In the genomic region with DNA sequence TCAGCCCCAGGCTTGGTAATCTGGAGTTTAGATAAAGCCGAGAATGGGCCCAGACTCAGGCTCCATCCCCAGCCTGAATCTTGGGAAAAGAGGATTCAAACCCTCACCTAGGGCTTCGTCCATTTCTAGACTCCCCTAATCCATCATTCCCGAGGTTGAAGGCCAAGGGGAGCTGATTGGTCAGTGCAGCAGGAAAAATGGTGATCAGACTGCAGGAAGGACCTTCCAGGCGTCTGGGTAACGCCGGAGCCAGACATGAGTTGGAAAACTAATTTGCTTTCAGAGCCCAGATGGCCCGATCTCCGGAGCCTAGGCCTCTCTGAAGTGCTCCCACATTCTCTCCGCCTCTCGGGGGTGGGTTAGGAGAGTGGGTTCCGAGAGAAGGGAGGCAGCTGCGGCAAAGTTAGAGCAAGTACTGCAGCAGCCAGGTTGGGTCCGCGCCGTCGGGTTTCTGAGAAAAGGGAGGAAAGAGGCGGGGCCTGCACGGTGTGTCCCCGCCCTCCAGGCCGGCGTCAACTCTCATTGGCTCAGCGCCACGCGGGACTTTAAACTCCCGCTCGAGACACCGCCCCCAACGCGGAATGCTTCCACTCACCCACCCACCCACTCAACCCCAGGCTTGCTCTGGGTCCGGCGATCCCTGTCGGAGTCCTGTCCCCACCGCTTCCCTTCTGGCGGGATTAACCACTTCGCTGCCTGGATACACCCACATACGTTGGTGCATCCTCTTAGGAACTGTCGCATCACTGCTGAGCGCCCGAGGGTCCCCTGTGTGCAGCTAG, we compare ENCODE assay signal across 9 cellular contexts. TPM values are rescaled to one million over a fixed set of nuclear protein-coding genes. Genes with fewer than 3 reads are reported as not detected.
DNase-seq lines count a peak whose midpoint lies in the region; ATAC-seq, FAIRE-seq and TF ChIP-seq lines count a peak whose summit lies in the region.
"Had no signal": no experiment of that assay in that cellular context is flagged by ENCODE, and none has a peak within 500 bp of the region (broad histone marks: within the 10 kb centered on the region; RNA-seq: fewer than 3 reads in every experiment).

No MANE protein-coding gene starts in this region.

- intact Hi-C loops in endothelial cell of umbilical vein (cut with micrococcal nuclease), result no loop called here
- intact Hi-C loops in prostate gland (cut with DNase I), result no loop called here

- DNase-seq in stimulated activated CD4-positive, alpha-beta T cell treated with anti-CD3 and anti-CD28 coated beads, Interleukin-4, amount 100 ng/mL, for 1 hour, result peak; percentile 36
- DNase-seq in stimulated activated CD4-positive, alpha-beta T cell treated with anti-CD3 and anti-CD28 coated beads, Interleukin-2, amount 100 ng/mL, for 48 hours, result no peak
- DNase-seq in endothelial cell of umbilical vein (ENCODE audit: low read depth, low spot score), result no peak
- no peak for DNase-seq in MG63
- DNase-seq in prostate gland (ENCODE audit: low spot score), result no peak

- TF ChIP-seq CTCF in OCI-LY1 (IDR thresholded peaks at IDR 0.05; ENCODE audit: low read length) (no peak), endothelial cell of umbilical vein (IDR thresholded peaks at IDR 0.05; ENCODE audit: extremely low read depth in 1 of 2, insufficient read depth in 1 of 2, low read depth in 1 of 2, low read length in 2 of 2) (no peak), prostate gland (IDR thresholded peaks at IDR 0.05) (no peak)

- H3K4me3 ChIP-seq in OCI-LY1 (ENCODE audit: low read depth, low read length, poor library complexity, severe bottlenecking) (peak overlapping the region; percentile 68), endothelial cell of umbilical vein (replicated peaks in 1 of 3; ENCODE audit: insufficient read depth in 1 of 3, low read depth in 1 of 3, low read length in 3 of 3) (no peak overlapping the region), MG63 (no peak overlapping the region), prostate gland (no peak overlapping the region)

- H3K4me1 ChIP-seq in OCI-LY1 (ENCODE audit: insufficient read depth, low read length, severe bottlenecking), result peaks cover 59% of the 10 kb centered on the region
- no peaks in the 10 kb centered on the region for H3K4me1 ChIP-seq in endothelial cell of umbilical vein (ENCODE audit: control insufficient read depth, extremely low read depth, insufficient read depth, low read length)
- peaks cover 6% of the 10 kb centered on the region for H3K4me1 ChIP-seq in prostate gland (replicated peaks)

- CTCF ChIA-PET in endothelial cell of umbilical vein (lab: Charles Lee), result interaction anchor here (0.7 to 1.8 kb wide), 6 partner anchors 9 to 113 kb away, joined by 3 to 5 read pairs (median 4); no protein-coding TSS in a partner anchor

- H3K9me3 ChIP-seq in OCI-LY1 (ENCODE audit: low read length) (no peaks in the 10 kb centered on the region), endothelial cell of umbilical vein (replicated peaks; ENCODE audit: control insufficient read depth, insufficient read depth, low read length) (no peaks in the 10 kb centered on the region), MG63 (no peaks in the 10 kb centered on the region), prostate gland (no peaks in the 10 kb centered on the region)

- no peak for ATAC-seq in HG03280 (IDR thresholded peaks at IDR 0.05; ENCODE audit: unreplicated experiment)
- ATAC-seq in HG03025 (IDR thresholded peaks at IDR 0.05; ENCODE audit: low FRiP score, unreplicated experiment), result no peak

- H3K4me2 ChIP-seq in OCI-LY1 (ENCODE audit: low read length), result peak overlapping the region; percentile 72
- H3K4me2 ChIP-seq in endothelial cell of umbilical vein (ENCODE audit: insufficient read depth, low read length), result no peak overlapping the region

- WGBS in prostate gland, result 8% methylated on average over 38 of the region's 39 CpGs

- H3K27me3 ChIP-seq in OCI-LY1 (ENCODE audit: insufficient read depth, low read length), result no peaks in the 10 kb centered on the region
- peaks cover 55 to 66% of the 10 kb centered on the region in 2 experiments for H3K27me3 ChIP-seq in endothelial cell of umbilical vein (ENCODE audit: control insufficient read depth in 2 of 2, insufficient read depth in 2 of 2, low read length in 2 of 2)
- peaks cover 78% of the 10 kb centered on the region for H3K27me3 ChIP-seq in MG63
- peaks cover 24% of the 10 kb centered on the region for H3K27me3 ChIP-seq in prostate gland (replicated peaks; ENCODE audit: insufficient read depth)

- peak; percentile 53 for FAIRE-seq in endothelial cell of umbilical vein (lab: Jason Lieb, UNC)

- BruUV-seq in endothelial cell of umbilical vein (replicated peaks; lab: Mats Ljungman, UMichigan), result no TSS peak

- H3K9me2 ChIP-seq in OCI-LY1 (ENCODE audit: low read depth, low read length), result no peaks in the 10 kb centered on the region

- H3K27ac ChIP-seq in OCI-LY1 (ENCODE audit: low read depth, low read length, poor library complexity, severe bottlenecking) (peak overlapping the region; percentile 76), endothelial cell of umbilical vein (ENCODE audit: insufficient read depth, low read depth, low read length) (no peak overlapping the region), prostate gland (no peak overlapping the region)

- no peaks in the 10 kb centered on the region for H4K20me1 ChIP-seq in OCI-LY1 (ENCODE audit: insufficient read depth, low read length)
- H4K20me1 ChIP-seq in endothelial cell of umbilical vein (replicated peaks; ENCODE audit: control insufficient read depth, extremely low read depth, insufficient read depth, low read length), result no peaks in the 10 kb centered on the region

- POLR2A ChIA-PET in endothelial cell of umbilical vein (lab: Charles Lee), result interaction anchor here (0.7 kb wide), 1 partner anchor 1306 kb away, joined by 5 read pairs; a partner anchor contains a TSS

- H2AFZ ChIP-seq in OCI-LY1 (ENCODE audit: low read length) (no peak overlapping the region), endothelial cell of umbilical vein (ENCODE audit: low read depth, low read length) (no peak overlapping the region)

- H3F3A ChIP-seq in OCI-LY1 (ENCODE audit: insufficient read depth, low read length), result peaks cover 12% of the 10 kb centered on the region

- H3K36me3 ChIP-seq in OCI-LY1 (ENCODE audit: insufficient read depth, low read length) (no peaks in the 10 kb centered on the region), endothelial cell of umbilical vein (ENCODE audit: control insufficient read depth in 2 of 2, extremely low read depth in 1 of 2, insufficient read depth in 2 of 2, low read length in 2 of 2) (no peaks in the 10 kb centered on the region), MG63 (no peaks in the 10 kb centered on the region), prostate gland (no peaks in the 10 kb centered on the region)

- H3K9ac ChIP-seq in OCI-LY1 (ENCODE audit: low read length), result peak overlapping the region; percentile 68; the same call in 1 of the 2 replicates
- H3K9ac ChIP-seq in endothelial cell of umbilical vein (replicated peaks; ENCODE audit: extremely low read depth, insufficient read depth, low read length), result no peak overlapping the region

- H3K79me2 ChIP-seq in OCI-LY1 (ENCODE audit: insufficient read depth, low read length), result no peaks in the 10 kb centered on the region
- H3K79me2 ChIP-seq in endothelial cell of umbilical vein (ENCODE audit: control insufficient read depth, insufficient read depth, low read length), result no peaks in the 10 kb centered on the region

- dilution Hi-C loops in endothelial cell of umbilical vein (cut with MboI; ENCODE audit: extremely low pct_ligation_motif_present, low sequenced_read_pairs), result no loop called here

- H3K9me1 ChIP-seq in endothelial cell of umbilical vein (replicated peaks; ENCODE audit: control insufficient read depth, extremely low read depth, insufficient read depth, low read length), result no peaks in the 10 kb centered on the region

- TF ChIP-seq POLR2A in endothelial cell of umbilical vein (IDR thresholded peaks at IDR 0.05; ENCODE audit: low read depth, low read length) (no peak), prostate gland (IDR thresholded peaks at IDR 0.05) (no peak)

RNA-seq across cellular contexts. Expression of a gene that starts 0.8 kb away (rescaled TPM):
- total RNA-seq in endothelial cell of umbilical vein (not detected in 2 replicates), prostate gland (1 to 10 TPM in 1 of 2 donors, not detected in 1; 1.1 TPM)
- polyA plus RNA-seq in endothelial cell of umbilical vein, result not detected in 2 replicates
- polyA plus RNA-seq in endothelial cell of umbilical vein (2011; cell fraction: cytosol; rRNA removed), result not detected in 2 replicates
- not detected in 2 replicates for polyA plus RNA-seq in endothelial cell of umbilical vein (2011; cell fraction: nucleus; rRNA removed)
- polyA plus RNA-seq in endothelial cell of umbilical vein (2012), result not detected in 2 replicates
- polyA minus RNA-seq in endothelial cell of umbilical vein, result not detected in 2 replicates
- not detected for polyA minus RNA-seq in endothelial cell of umbilical vein (2011; cell fraction: cytosol; rRNA and poly(A)+ RNA removed)
- not detected in 2 replicates for polyA minus RNA-seq in endothelial cell of umbilical vein (2011; cell fraction: nucleus; rRNA and poly(A)+ RNA removed)
- 0.95 TPM in 1 of 2 replicates, not detected in the other for total RNA-seq in MG63 (2014; rRNA removed; shearing (Covaris generic); ENCODE audit: low replicate concordance)
- total RNA-seq: LHCN-M2 had no signal

RNA-seq across cellular contexts. Expression of a gene that starts 3.1 kb away (rescaled TPM):
- total RNA-seq in endothelial cell of umbilical vein (0.13 and 0.69 TPM in 2 replicates), prostate gland (1 to 10 TPM; 1.3 to 2.4 TPM)
- polyA plus RNA-seq in endothelial cell of umbilical vein, result 0.16 and 0.46 TPM in 2 replicates
- polyA plus RNA-seq in endothelial cell of umbilical vein (2011; cell fraction: cytosol; rRNA removed), result 0.18 and 0.45 TPM in 2 replicates
- 0.43 and 0.74 TPM in 2 replicates for polyA plus RNA-seq in endothelial cell of umbilical vein (2011; cell fraction: nucleus; rRNA removed)
- 0.64 and 0.95 TPM in 2 replicates for polyA plus RNA-seq in endothelial cell of umbilical vein (2012)
- polyA minus RNA-seq in endothelial cell of umbilical vein, result 0.32 and 0.72 TPM in 2 replicates
- 1.5 TPM for polyA minus RNA-seq in endothelial cell of umbilical vein (2011; cell fraction: cytosol; rRNA and poly(A)+ RNA removed)
- 0.48 TPM in 1 of 2 replicates, not detected in the other for polyA minus RNA-seq in endothelial cell of umbilical vein (2011; cell fraction: nucleus; rRNA and poly(A)+ RNA removed)
- 3.4 and 9.8 TPM in 2 replicates for total RNA-seq in MG63 (2014; rRNA removed; shearing (Covaris generic); ENCODE audit: low replicate concordance)
- total RNA-seq: LHCN-M2 had no signal

RNA-seq across cellular contexts. Expression of a gene that starts 28.8 kb away (rescaled TPM):
- 25.6 and 28.5 TPM in 2 replicates for total RNA-seq in endothelial cell of umbilical vein
- 36.7 and 45.4 TPM in 2 replicates for polyA plus RNA-seq in endothelial cell of umbilical vein
- 37.3 and 43.6 TPM in 2 replicates for polyA plus RNA-seq in endothelial cell of umbilical vein (2011; cell fraction: cytosol; rRNA removed)
- polyA plus RNA-seq in endothelial cell of umbilical vein (2011; cell fraction: nucleus; rRNA removed), result 20.3 and 27.2 TPM in 2 replicates
- 23.5 and 28.2 TPM in 2 replicates for polyA plus RNA-seq in endothelial cell of umbilical vein (2012)
- 33.3 and 34.1 TPM in 2 replicates for polyA minus RNA-seq in endothelial cell of umbilical vein
- 111 TPM for polyA minus RNA-seq in endothelial cell of umbilical vein (2011; cell fraction: cytosol; rRNA and poly(A)+ RNA removed)
- 5.2 and 5.4 TPM in 2 replicates for polyA minus RNA-seq in endothelial cell of umbilical vein (2011; cell fraction: nucleus; rRNA and poly(A)+ RNA removed)
- 153 and 219 TPM in 2 replicates for total RNA-seq in MG63 (2014; rRNA removed; shearing (Covaris generic); ENCODE audit: low replicate concordance)
- 10 to 100 TPM in 1 of 2 donors, 1 to 10 TPM in 1; 8.7 to 11.5 TPM for total RNA-seq in prostate gland

RNA-seq across cellular contexts. Expression of a gene that starts 33.3 kb away (rescaled TPM):
- total RNA-seq in endothelial cell of umbilical vein (13.2 and 15.9 TPM in 2 replicates), prostate gland (under 1 TPM in 1 of 2 donors, not detected in 1; 0.91 TPM)
- polyA plus RNA-seq in endothelial cell of umbilical vein, result 2.6 TPM in 1 of 2 replicates, not detected in the other
- polyA plus RNA-seq in endothelial cell of umbilical vein (2011; cell fraction: cytosol; rRNA removed), result 2.1 and 3.7 TPM in 2 replicates
- polyA plus RNA-seq in endothelial cell of umbilical vein (2011; cell fraction: nucleus; rRNA removed), result 1.5 and 2.3 TPM in 2 replicates
- polyA plus RNA-seq in endothelial cell of umbilical vein (2012), result 9.7 and 11.2 TPM in 2 replicates
- polyA minus RNA-seq in endothelial cell of umbilical vein, result not detected in 2 replicates
- polyA minus RNA-seq in endothelial cell of umbilical vein (2011; cell fraction: cytosol; rRNA and poly(A)+ RNA removed), result not detected
- not detected in 2 replicates for polyA minus RNA-seq in endothelial cell of umbilical vein (2011; cell fraction: nucleus; rRNA and poly(A)+ RNA removed)
- total RNA-seq in MG63 (2014; rRNA removed; shearing (Covaris generic); ENCODE audit: low replicate concordance), result 0.99 TPM in 1 of 2 replicates, not detected in the other
- total RNA-seq: LHCN-M2 had no signal

RNA-seq across cellular contexts. Expression of a gene that starts 33.6 kb away (rescaled TPM):
- total RNA-seq in endothelial cell of umbilical vein, result 247 and 255 TPM in 2 replicates
- polyA plus RNA-seq in endothelial cell of umbilical vein, result 490 and 492 TPM in 2 replicates
- 437 and 438 TPM in 2 replicates for polyA plus RNA-seq in endothelial cell of umbilical vein (2011; cell fraction: cytosol; rRNA removed)
- 163 and 200 TPM in 2 replicates for polyA plus RNA-seq in endothelial cell of umbilical vein (2011; cell fraction: nucleus; rRNA removed)
- 389 and 460 TPM in 2 replicates for polyA plus RNA-seq in endothelial cell of umbilical vein (2012)
- 168 and 191 TPM in 2 replicates for polyA minus RNA-seq in endothelial cell of umbilical vein
- 491 TPM for polyA minus RNA-seq in endothelial cell of umbilical vein (2011; cell fraction: cytosol; rRNA and poly(A)+ RNA removed)
- 32.8 and 38.3 TPM in 2 replicates for polyA minus RNA-seq in endothelial cell of umbilical vein (2011; cell fraction: nucleus; rRNA and poly(A)+ RNA removed)
- total RNA-seq in MG63 (2014; rRNA removed; shearing (Covaris generic); ENCODE audit: low replicate concordance), result 279 and 325 TPM in 2 replicates
- total RNA-seq in prostate gland, result 100 to 1,000 TPM; 256 to 548 TPM
